Comparison of ENCODE assay signal across 1 cellular context in the genomic region with DNA sequence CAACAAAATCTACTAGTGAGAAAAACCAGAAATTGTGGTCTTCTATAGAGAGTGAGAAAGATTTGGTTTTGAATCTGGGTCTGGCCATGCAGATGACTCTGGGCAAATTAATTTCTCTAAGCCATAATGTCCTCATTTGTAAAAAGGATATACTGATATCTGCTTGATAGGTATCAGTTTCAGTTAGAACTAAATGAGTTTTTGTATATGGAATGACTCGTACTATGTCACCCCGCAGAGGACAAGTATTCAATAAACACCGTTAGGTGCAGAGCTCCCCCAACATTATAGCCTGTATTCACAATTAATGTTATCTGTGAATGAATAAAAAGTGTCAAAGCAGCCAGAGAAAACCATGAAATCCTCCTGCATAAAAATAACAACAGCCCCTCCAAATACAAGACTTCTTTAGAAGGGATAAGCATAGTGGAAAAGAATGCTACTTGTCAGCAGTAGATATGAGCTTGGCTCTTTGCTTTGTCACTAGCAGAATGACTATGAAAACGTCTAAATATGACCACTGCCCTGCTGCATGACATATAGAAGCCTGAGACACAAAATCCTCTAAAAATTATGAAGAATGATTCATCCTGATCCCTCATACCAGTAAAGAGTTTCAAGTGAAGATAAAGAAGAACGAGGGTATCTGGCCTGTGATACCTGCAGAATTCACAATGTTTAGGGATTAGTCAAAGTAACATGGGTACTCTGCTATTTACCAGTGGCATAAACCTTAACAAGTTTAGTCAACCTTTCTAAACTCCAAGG.
A peak's percentile ranks its signal among the peaks of the same experiment; 100 is the strongest.
TF ChIP-seq lines count a peak whose summit lies in the region.

No MANE protein-coding gene starts in this region.

TF ChIP-seq in K562, 482 proteins besides CTCF, POLR2A, EP300 and RAD21 (continued from another document and continues in another):
- no peak for TF ChIP-seq TARDBP (IDR thresholded peaks at IDR 0.05)
- TF ChIP-seq, protein P1, sequence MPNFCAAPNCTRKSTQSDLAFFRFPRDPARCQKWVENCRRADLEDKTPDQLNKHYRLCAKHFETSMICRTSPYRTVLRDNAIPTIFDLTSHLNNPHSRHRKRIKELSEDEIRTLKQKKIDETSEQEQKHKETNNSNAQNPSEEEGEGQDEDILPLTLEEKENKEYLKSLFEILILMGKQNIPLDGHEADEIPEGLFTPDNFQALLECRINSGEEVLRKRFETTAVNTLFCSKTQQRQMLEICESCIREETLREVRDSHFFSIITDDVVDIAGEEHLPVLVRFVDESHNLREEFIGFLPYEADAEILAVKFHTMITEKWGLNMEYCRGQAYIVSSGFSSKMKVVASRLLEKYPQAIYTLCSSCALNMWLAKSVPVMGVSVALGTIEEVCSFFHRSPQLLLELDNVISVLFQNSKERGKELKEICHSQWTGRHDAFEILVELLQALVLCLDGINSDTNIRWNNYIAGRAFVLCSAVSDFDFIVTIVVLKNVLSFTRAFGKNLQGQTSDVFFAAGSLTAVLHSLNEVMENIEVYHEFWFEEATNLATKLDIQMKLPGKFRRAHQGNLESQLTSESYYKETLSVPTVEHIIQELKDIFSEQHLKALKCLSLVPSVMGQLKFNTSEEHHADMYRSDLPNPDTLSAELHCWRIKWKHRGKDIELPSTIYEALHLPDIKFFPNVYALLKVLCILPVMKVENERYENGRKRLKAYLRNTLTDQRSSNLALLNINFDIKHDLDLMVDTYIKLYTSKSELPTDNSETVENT (CRISPR knock-in tag; IDR thresholded peaks at IDR 0.05), result no peak
- TF ChIP-seq ZNF253 (CRISPR knock-in tag; conservative IDR thresholded peaks at IDR 0.05), result no peak
- TF ChIP-seq, protein P2, sequence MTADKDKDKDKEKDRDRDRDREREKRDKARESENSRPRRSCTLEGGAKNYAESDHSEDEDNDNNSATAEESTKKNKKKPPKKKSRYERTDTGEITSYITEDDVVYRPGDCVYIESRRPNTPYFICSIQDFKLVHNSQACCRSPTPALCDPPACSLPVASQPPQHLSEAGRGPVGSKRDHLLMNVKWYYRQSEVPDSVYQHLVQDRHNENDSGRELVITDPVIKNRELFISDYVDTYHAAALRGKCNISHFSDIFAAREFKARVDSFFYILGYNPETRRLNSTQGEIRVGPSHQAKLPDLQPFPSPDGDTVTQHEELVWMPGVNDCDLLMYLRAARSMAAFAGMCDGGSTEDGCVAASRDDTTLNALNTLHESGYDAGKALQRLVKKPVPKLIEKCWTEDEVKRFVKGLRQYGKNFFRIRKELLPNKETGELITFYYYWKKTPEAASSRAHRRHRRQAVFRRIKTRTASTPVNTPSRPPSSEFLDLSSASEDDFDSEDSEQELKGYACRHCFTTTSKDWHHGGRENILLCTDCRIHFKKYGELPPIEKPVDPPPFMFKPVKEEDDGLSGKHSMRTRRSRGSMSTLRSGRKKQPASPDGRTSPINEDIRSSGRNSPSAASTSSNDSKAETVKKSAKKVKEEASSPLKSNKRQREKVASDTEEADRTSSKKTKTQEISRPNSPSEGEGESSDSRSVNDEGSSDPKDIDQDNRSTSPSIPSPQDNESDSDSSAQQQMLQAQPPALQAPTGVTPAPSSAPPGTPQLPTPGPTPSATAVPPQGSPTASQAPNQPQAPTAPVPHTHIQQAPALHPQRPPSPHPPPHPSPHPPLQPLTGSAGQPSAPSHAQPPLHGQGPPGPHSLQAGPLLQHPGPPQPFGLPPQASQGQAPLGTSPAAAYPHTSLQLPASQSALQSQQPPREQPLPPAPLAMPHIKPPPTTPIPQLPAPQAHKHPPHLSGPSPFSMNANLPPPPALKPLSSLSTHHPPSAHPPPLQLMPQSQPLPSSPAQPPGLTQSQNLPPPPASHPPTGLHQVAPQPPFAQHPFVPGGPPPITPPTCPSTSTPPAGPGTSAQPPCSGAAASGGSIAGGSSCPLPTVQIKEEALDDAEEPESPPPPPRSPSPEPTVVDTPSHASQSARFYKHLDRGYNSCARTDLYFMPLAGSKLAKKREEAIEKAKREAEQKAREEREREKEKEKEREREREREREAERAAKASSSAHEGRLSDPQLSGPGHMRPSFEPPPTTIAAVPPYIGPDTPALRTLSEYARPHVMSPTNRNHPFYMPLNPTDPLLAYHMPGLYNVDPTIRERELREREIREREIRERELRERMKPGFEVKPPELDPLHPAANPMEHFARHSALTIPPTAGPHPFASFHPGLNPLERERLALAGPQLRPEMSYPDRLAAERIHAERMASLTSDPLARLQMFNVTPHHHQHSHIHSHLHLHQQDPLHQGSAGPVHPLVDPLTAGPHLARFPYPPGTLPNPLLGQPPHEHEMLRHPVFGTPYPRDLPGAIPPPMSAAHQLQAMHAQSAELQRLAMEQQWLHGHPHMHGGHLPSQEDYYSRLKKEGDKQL (CRISPR knock-in tag; IDR thresholded peaks at IDR 0.05; ENCODE audit: borderline replicate concordance), result no peak
- no peak for TF ChIP-seq ZBED1 (IDR thresholded peaks at IDR 0.05)
- TF ChIP-seq DPF2 (IDR thresholded peaks at IDR 0.05), result peak; percentile 92
- no peak for TF ChIP-seq ZNF124 (CRISPR knock-in tag; IDR thresholded peaks at IDR 0.05)
- TF ChIP-seq ARNT (IDR thresholded peaks at IDR 0.05), result peak; percentile 56 to 70; a peak in 1 of 4 replicates
- peak; percentile 61; the same call in 1 of the 2 replicates for TF ChIP-seq TAL1 (IDR thresholded peaks at IDR 0.05)
- TF ChIP-seq ZNF3 (CRISPR knock-in tag; IDR thresholded peaks at IDR 0.05), result peak; percentile 38; the same call in 1 of the 2 replicates
- TF ChIP-seq, protein P3, sequence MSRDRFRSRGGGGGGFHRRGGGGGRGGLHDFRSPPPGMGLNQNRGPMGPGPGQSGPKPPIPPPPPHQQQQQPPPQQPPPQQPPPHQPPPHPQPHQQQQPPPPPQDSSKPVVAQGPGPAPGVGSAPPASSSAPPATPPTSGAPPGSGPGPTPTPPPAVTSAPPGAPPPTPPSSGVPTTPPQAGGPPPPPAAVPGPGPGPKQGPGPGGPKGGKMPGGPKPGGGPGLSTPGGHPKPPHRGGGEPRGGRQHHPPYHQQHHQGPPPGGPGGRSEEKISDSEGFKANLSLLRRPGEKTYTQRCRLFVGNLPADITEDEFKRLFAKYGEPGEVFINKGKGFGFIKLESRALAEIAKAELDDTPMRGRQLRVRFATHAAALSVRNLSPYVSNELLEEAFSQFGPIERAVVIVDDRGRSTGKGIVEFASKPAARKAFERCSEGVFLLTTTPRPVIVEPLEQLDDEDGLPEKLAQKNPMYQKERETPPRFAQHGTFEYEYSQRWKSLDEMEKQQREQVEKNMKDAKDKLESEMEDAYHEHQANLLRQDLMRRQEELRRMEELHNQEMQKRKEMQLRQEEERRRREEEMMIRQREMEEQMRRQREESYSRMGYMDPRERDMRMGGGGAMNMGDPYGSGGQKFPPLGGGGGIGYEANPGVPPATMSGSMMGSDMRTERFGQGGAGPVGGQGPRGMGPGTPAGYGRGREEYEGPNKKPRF (IDR thresholded peaks at IDR 0.05; ENCODE audit: low read depth, low read length), result no peak
- TF ChIP-seq, protein P4, sequence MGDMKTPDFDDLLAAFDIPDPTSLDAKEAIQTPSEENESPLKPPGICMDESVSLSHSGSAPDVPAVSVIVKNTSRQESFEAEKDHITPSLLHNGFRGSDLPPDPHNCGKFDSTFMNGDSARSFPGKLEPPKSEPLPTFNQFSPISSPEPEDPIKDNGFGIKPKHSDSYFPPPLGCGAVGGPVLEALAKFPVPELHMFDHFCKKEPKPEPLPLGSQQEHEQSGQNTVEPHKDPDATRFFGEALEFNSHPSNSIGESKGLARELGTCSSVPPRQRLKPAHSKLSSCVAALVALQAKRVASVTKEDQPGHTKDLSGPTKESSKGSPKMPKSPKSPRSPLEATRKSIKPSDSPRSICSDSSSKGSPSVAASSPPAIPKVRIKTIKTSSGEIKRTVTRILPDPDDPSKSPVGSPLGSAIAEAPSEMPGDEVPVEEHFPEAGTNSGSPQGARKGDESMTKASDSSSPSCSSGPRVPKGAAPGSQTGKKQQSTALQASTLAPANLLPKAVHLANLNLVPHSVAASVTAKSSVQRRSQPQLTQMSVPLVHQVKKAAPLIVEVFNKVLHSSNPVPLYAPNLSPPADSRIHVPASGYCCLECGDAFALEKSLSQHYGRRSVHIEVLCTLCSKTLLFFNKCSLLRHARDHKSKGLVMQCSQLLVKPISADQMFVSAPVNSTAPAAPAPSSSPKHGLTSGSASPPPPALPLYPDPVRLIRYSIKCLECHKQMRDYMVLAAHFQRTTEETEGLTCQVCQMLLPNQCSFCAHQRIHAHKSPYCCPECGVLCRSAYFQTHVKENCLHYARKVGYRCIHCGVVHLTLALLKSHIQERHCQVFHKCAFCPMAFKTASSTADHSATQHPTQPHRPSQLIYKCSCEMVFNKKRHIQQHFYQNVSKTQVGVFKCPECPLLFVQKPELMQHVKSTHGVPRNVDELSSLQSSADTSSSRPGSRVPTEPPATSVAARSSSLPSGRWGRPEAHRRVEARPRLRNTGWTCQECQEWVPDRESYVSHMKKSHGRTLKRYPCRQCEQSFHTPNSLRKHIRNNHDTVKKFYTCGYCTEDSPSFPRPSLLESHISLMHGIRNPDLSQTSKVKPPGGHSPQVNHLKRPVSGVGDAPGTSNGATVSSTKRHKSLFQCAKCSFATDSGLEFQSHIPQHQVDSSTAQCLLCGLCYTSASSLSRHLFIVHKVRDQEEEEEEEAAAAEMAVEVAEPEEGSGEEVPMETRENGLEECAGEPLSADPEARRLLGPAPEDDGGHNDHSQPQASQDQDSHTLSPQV (IDR thresholded peaks at IDR 0.05), result peak; percentile 26; the same call in 1 of the 2 replicates
- no peak for TF ChIP-seq NR2C2 (CRISPR knock-in tag; IDR thresholded peaks at IDR 0.05)
- TF ChIP-seq NR2C2 (tag; IDR thresholded peaks at IDR 0.05), result no peak
- TF ChIP-seq PML (IDR thresholded peaks at IDR 0.05; ENCODE audit: low read length), result no peak
- no peak for TF ChIP-seq GTF2E2 (tag; IDR thresholded peaks at IDR 0.05)
- no peak for TF ChIP-seq TCF7L2 (IDR thresholded peaks at IDR 0.05; ENCODE audit: low read depth, low read length)
- TF ChIP-seq SP1 (CRISPR knock-in tag; IDR thresholded peaks at IDR 0.05), result no peak
- no peak for TF ChIP-seq RBM17 (IDR thresholded peaks at IDR 0.05; ENCODE audit: borderline replicate concordance, low read depth, low read length)
- TF ChIP-seq, protein P5, sequence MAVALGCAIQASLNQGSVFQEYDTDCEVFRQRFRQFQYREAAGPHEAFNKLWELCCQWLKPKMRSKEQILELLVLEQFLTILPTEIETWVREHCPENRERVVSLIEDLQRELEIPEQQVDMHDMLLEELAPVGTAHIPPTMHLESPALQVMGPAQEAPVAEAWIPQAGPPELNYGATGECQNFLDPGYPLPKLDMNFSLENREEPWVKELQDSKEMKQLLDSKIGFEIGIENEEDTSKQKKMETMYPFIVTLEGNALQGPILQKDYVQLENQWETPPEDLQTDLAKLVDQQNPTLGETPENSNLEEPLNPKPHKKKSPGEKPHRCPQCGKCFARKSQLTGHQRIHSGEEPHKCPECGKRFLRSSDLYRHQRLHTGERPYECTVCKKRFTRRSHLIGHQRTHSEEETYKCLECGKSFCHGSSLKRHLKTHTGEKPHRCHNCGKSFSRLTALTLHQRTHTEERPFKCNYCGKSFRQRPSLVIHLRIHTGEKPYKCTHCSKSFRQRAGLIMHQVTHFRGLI (CRISPR knock-in tag; IDR thresholded peaks at IDR 0.05), result no peak
- TF ChIP-seq KHSRP (IDR thresholded peaks at IDR 0.05), result no peak
- no peak for TF ChIP-seq E2F3 (CRISPR knock-in tag; IDR thresholded peaks at IDR 0.05)
- TF ChIP-seq ZNF830 (CRISPR knock-in tag; IDR thresholded peaks at IDR 0.05), result no peak
- TF ChIP-seq MEIS2 (IDR thresholded peaks at IDR 0.05; ENCODE audit: partially characterized antibody), result peak; percentile 72
- 0 out of 2 replicates have a peak, but pooled peaks have one; percentile 49 for TF ChIP-seq DMBX1 (CRISPR knock-in tag; IDR thresholded peaks at IDR 0.05; ENCODE audit: borderline replicate concordance)
- TF ChIP-seq L3MBTL2 (IDR thresholded peaks at IDR 0.05), result no peak
- TF ChIP-seq LCOR (CRISPR knock-in tag; IDR thresholded peaks at IDR 0.05), result 0 out of 2 replicates have a peak, but pooled peaks have one; percentile 10
- no peak for TF ChIP-seq SETDB1 (IDR thresholded peaks at IDR 0.05; ENCODE audit: low read length)
- TF ChIP-seq, protein P6, sequence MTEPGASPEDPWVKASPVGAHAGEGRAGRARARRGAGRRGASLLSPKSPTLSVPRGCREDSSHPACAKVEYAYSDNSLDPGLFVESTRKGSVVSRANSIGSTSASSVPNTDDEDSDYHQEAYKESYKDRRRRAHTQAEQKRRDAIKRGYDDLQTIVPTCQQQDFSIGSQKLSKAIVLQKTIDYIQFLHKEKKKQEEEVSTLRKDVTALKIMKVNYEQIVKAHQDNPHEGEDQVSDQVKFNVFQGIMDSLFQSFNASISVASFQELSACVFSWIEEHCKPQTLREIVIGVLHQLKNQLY (CRISPR knock-in tag; conservative IDR thresholded peaks at IDR 0.05), result no peak
- TF ChIP-seq, protein P7, sequence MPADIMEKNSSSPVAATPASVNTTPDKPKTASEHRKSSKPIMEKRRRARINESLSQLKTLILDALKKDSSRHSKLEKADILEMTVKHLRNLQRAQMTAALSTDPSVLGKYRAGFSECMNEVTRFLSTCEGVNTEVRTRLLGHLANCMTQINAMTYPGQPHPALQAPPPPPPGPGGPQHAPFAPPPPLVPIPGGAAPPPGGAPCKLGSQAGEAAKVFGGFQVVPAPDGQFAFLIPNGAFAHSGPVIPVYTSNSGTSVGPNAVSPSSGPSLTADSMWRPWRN (IDR thresholded peaks at IDR 0.05; ENCODE audit: low read depth), result no peak
- TF ChIP-seq SPI1 (IDR thresholded peaks at IDR 0.05; ENCODE audit: borderline replicate concordance, low read depth, low read length), result no peak
- TF ChIP-seq SIN3B (IDR thresholded peaks at IDR 0.05; ENCODE audit: low read depth), result no peak
- TF ChIP-seq, protein P8, sequence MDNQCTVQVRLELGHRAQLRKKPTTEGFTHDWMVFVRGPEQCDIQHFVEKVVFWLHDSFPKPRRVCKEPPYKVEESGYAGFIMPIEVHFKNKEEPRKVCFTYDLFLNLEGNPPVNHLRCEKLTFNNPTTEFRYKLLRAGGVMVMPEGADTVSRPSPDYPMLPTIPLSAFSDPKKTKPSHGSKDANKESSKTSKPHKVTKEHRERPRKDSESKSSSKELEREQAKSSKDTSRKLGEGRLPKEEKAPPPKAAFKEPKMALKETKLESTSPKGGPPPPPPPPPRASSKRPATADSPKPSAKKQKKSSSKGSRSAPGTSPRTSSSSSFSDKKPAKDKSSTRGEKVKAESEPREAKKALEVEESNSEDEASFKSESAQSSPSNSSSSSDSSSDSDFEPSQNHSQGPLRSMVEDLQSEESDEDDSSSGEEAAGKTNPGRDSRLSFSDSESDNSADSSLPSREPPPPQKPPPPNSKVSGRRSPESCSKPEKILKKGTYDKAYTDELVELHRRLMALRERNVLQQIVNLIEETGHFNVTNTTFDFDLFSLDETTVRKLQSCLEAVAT (IDR thresholded peaks at IDR 0.05), result peak; percentile 69 to 72; a peak in 2 of 4 replicates
- peak; percentile 80; the same call in 1 of the 2 replicates for TF ChIP-seq SMARCE1 (IDR thresholded peaks at IDR 0.05)
- no peak for TF ChIP-seq ZNF699 (CRISPR knock-in tag; IDR thresholded peaks at IDR 0.05; ENCODE audit: insufficient replicate concordance)
- no peak for TF ChIP-seq CCAR2 (IDR thresholded peaks at IDR 0.05; ENCODE audit: low read depth, low read length)
- TF ChIP-seq RBM34 (IDR thresholded peaks at IDR 0.05; ENCODE audit: borderline replicate concordance, insufficient read depth, low read length), result no peak
- TF ChIP-seq RHOXF2B (CRISPR knock-in tag; conservative IDR thresholded peaks at IDR 0.05), result no peak
- TF ChIP-seq NUFIP1 (IDR thresholded peaks at IDR 0.05; ENCODE audit: partially characterized antibody), result no peak
